ENCODE assay signal across 7 cellular contexts in genomic region chr5:93677344-93678021, GRCh38.
A peak's percentile ranks its signal among the peaks of the same experiment; 100 is the strongest.
DNase-seq lines count a peak whose midpoint lies in the region; ATAC-seq and TF ChIP-seq lines count a peak whose summit lies in the region.

No MANE protein-coding gene starts in this region.

- DNase-seq in HPDE6-E6E7 (ENCODE audit: extremely low spot score) (peak; percentile 10), RPMI7951 (ENCODE audit: low read depth) (peak; percentile 92), foreskin fibroblast (peak; percentile 93 to 97), putamen (ENCODE audit: low spot score) (peak; percentile 2), OCI-M2 (lab: John Stamatoyannopoulos, UW; ENCODE audit: unreplicated experiment) (no peak)
- no peak for DNase-seq in stimulated activated CD4-positive, alpha-beta T cell treated with anti-CD3 and anti-CD28 coated beads, Interleukin-15, amount 100 ng/mL, for 24 hours

- ATAC-seq in GM18870 (IDR thresholded peaks at IDR 0.05; ENCODE audit: unreplicated experiment), result no peak

- TF ChIP-seq CTCF in foreskin fibroblast (IDR thresholded peaks at IDR 0.05; ENCODE audit: low read depth, low read length), result no peak

- no peak overlapping the region for H3K4me3 ChIP-seq in foreskin fibroblast (ENCODE audit: low read depth in 1 of 2, low read length in 2 of 2)

Comparison
In these comparisons a context has a peak if more than half of its experiments do, and no peak if none do; other contexts are left out.
1. DNase-seq: peak in HPDE6-E6E7 (single experiment), RPMI7951 (single experiment), foreskin fibroblast (2 of 2) and putamen (single experiment); none in stimulated activated CD4-positive, alpha-beta T cell treated with anti-CD3 and anti-CD28 coated beads, Interleukin-15, amount 100 ng/mL, for 24 hours (single experiment) and OCI-M2 (single experiment).